ENCODE assay signal across 16 cellular contexts in the genomic region with DNA sequence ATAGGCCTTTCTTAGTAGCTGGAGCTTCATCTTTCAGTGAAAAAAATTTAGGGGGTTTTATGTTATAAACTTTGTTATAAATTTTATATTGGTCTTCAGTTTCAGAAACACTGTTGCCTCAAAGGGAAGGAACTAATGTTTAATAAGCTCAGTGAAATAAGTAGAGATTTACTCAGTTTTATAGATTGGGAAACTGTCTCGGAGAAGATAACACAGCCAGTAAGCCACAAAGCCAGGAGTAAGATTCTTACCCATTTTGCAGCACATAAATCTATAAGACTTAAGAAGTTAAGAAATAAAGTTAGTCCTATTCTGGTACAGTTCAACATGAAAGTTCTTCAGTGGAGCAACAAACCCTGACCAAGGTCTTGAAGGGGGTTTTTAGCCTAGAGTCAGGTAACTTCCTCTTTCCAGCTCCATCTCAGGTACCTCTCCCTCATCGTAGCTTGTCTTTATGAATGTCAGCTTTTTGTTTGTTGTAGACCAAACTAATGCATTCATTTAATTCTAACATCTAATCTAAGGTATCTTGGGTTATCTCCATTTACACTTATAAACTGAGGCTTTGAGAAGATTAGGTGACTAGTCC. TPM values are rescaled to one million over a fixed set of nuclear protein-coding genes. Genes with fewer than 3 reads are reported as not detected.
DNase-seq lines count a peak whose midpoint lies in the region; ATAC-seq, FAIRE-seq and TF ChIP-seq lines count a peak whose summit lies in the region.
"Had no signal": no experiment of that assay in that cellular context is flagged by ENCODE, and none has a peak within 500 bp of the region (broad histone marks: within the 10 kb centered on the region; RNA-seq: fewer than 3 reads in every experiment).

No MANE protein-coding gene starts in this region.

- POLR2A ChIA-PET in K562 (lab: Yijun Ruan, JAX): interaction anchor here (0.6 to 12.7 kb wide), 11 partner anchors 14 to 95 kb away, joined by 3 to 209 read pairs (median 3); a partner anchor contains a TSS

- H2AFZ ChIP-seq in K562 (ENCODE audit: low read depth, low read length): no peak overlapping the region

- ATAC-seq in activated T-cell treated with anti-CD3 and anti-CD28 coated beads, Interleukin-2, amount 50 U/mL, for 72 hours (replicated peaks in 1 of 2): no peak
- no peak for ATAC-seq in K562
- ATAC-seq in GM21576 (IDR thresholded peaks at IDR 0.05; ENCODE audit: unreplicated experiment): no peak
- ATAC-seq in HG03159 (IDR thresholded peaks at IDR 0.05; ENCODE audit: unreplicated experiment): no peak

- H3K9me1 ChIP-seq in K562 (ENCODE audit: control insufficient read depth, insufficient read depth, low read length): peaks cover 4% of the 10 kb centered on the region

- 74% methylated on average over 2 of the region's 2 CpGs for WGBS in K562 (ENCODE audit: insufficient coverage, low coverage, missing lambda C conversion rate)
- WGBS in spleen, 5 donors: 55 to 71% (median 63%) methylated on average over 2 of the region's 2 CpGs

- H3K36me3 ChIP-seq in K562 (ENCODE audit: control insufficient read depth, insufficient read depth, low read length): peaks cover 42% of the 10 kb centered on the region
- peaks cover 0 to 33% (median 0%) of the 10 kb centered on the region in 6 donors for H3K36me3 ChIP-seq in spleen
- H3K36me3 ChIP-seq: breast epithelium, right atrium auricular region, thoracic aorta had no signal

- TF ChIP-seq CTCF in K562 (IDR thresholded peaks at IDR 0.05 in 2 of 3, conservative IDR thresholded peaks at IDR 0.05 in 1 of 3; ENCODE audit: insufficient read depth in 2 of 3, low read depth in 1 of 3, low read length in 3 of 3): no peak
- no peak for TF ChIP-seq CTCF in spleen (IDR thresholded peaks at IDR 0.05 in 8 of 11, conservative IDR thresholded peaks at IDR 0.05 in 3 of 11)

- peaks cover 60% of the 10 kb centered on the region for H3K4me1 Mint-ChIP-seq in activated T-cell treated with anti-CD3 and anti-CD28 coated beads, Interleukin-2, amount 50 U/mL, for 72 hours (ENCODE audit: low read depth)
- H3K4me1 Mint-ChIP-seq in IgD-negative memory B cell: peaks cover 30 to 41% (median 34%) of the 10 kb centered on the region in 3 donors

- H3K27me3 ChIP-seq in K562 (ENCODE audit: control insufficient read depth in 2 of 2, insufficient read depth in 2 of 2, low read length in 2 of 2) (no peaks in the 10 kb centered on the region), spleen (replicated peaks in 1 of 7) (no peaks in the 10 kb centered on the region)
- H3K27me3 ChIP-seq: breast epithelium, right atrium auricular region had no signal

- no peak overlapping the region for H3K4me2 ChIP-seq in K562 (ENCODE audit: insufficient read depth, low read length)

- H3K9me3 Mint-ChIP-seq in activated T-cell treated with anti-CD3 and anti-CD28 coated beads, Interleukin-2, amount 50 U/mL, for 72 hours: no peaks in the 10 kb centered on the region
- no peaks in the 10 kb centered on the region for H3K9me3 Mint-ChIP-seq in IgD-negative memory B cell

- H3K27ac ChIP-seq in K562 (ENCODE audit: extremely low read depth, low read depth, low read length) (no peak overlapping the region), spleen (peak overlapping the region in 6 of 8 donors; percentile 3 to 69 (median 30))
- H3K27ac ChIP-seq: breast epithelium, right atrium auricular region, thoracic aorta had no signal

- no peak for TF ChIP-seq EP300 in K562 (IDR thresholded peaks at IDR 0.05; ENCODE audit: low read length)

- FAIRE-seq in K562 (lab: Jason Lieb, UNC): no peak

- H3K9ac ChIP-seq in K562 (ENCODE audit: insufficient read depth in 1 of 2, low read depth in 2 of 2, low read length in 2 of 2): no peak overlapping the region

- H3K4me1 ChIP-seq in K562 (replicated peaks in 1 of 2; ENCODE audit: control insufficient read depth in 2 of 2, insufficient read depth in 2 of 2, low read length in 2 of 2) (peaks cover 20 to 39% of the 10 kb centered on the region in 2 experiments; a peak in 4 of 5 replicates), spleen (peaks cover 26 to 92% (median 68%) of the 10 kb centered on the region in 6 donors)

- no TSS peak for BruUV-seq in K562 (replicated peaks; lab: Mats Ljungman, UMichigan)

- H3K9me3 ChIP-seq in K562 (replicated peaks; ENCODE audit: control insufficient read depth, insufficient read depth, low read depth, low read length) (no peaks in the 10 kb centered on the region), spleen (no peaks in the 10 kb centered on the region)
- H3K9me3 ChIP-seq: breast epithelium, right atrium auricular region, thoracic aorta had no signal

- CTCF ChIA-PET in K562 (lab: Yijun Ruan, JAX; ENCODE audit: low intra/inter-chr PET ratio): interaction anchor here (0.6 kb wide), 1 partner anchor 138 kb away, joined by 3 read pairs; no protein-coding TSS in a partner anchor

- peak overlapping the region; percentile 76 for H3K27ac Mint-ChIP-seq in activated T-cell treated with anti-CD3 and anti-CD28 coated beads, Interleukin-2, amount 50 U/mL, for 72 hours
- H3K27ac Mint-ChIP-seq in IgD-negative memory B cell: peak overlapping the region; percentile 64 to 95 (median 87)

- H3K36me3 Mint-ChIP-seq in activated T-cell treated with anti-CD3 and anti-CD28 coated beads, Interleukin-2, amount 50 U/mL, for 72 hours (ENCODE audit: insufficient read depth in 2 of 2): peaks cover 4 to 9% of the 10 kb centered on the region in 2 donors
- peaks cover 3% of the 10 kb centered on the region for H3K36me3 Mint-ChIP-seq in IgD-negative memory B cell

- DNase-seq in activated T-cell treated with anti-CD3 and anti-CD28 coated beads, Interleukin-2, amount 50 U/mL, for 72 hours: no peak
- DNase-seq in activated T-cell treated with anti-CD3 and anti-CD28 coated beads, Interleukin-2, amount 50 U/mL, for 1 hour: no peak
- peak in 1 of 4 experiments; percentile 7 for DNase-seq in K562 (ENCODE audit: extremely low read depth in 1 of 4, low spot score in 3 of 4)
- no peak for DNase-seq in spleen
- DNase-seq in NCI-H2227 (lab: John Stamatoyannopoulos, UW; ENCODE audit: unreplicated experiment): no peak
- DNase-seq: effector CD4-positive, alpha-beta T cell; GOT3; NCI-H2029 treated with DMSO at 0.1 percent for 48 hours; NCI-H526 treated with DMSO at 0.1 percent for 48 hours had no signal

- no peak for TF ChIP-seq POLR2A in K562 (conservative IDR thresholded peaks at IDR 0.05)
- no peak for TF ChIP-seq POLR2A in spleen (IDR thresholded peaks at IDR 0.05)

- in situ Hi-C loops in K562 (cut with MboI): no loop called here

- H3K79me2 ChIP-seq in K562 (ENCODE audit: control insufficient read depth, insufficient read depth, low read length): peaks cover 85% of the 10 kb centered on the region

- intact Hi-C loops in K562 (cut with micrococcal nuclease): no loop called here
- intact Hi-C loops in spleen (cut with DNase I; ENCODE audit: low total_unique reads): no loop called here

- peaks cover 26% of the 10 kb centered on the region for H4K20me1 ChIP-seq in K562 (replicated peaks; ENCODE audit: control insufficient read depth, insufficient read depth, low read length)

- H3K4me3 ChIP-seq in K562: no peak overlapping the region
- H3K4me3 ChIP-seq in spleen: peak overlapping the region in 1 of 8 donors; percentile 12
- H3K4me3 ChIP-seq: lung, right atrium auricular region had no signal

- no peak for TF ChIP-seq RAD21 in K562 (CRISPR knock-in tag; conservative IDR thresholded peaks at IDR 0.05 in 1 of 2, IDR thresholded peaks at IDR 0.05 in 1 of 2)

- H3K4me3 Mint-ChIP-seq in activated T-cell treated with anti-CD3 and anti-CD28 coated beads, Interleukin-2, amount 50 U/mL, for 72 hours: peak overlapping the region in 1 of 2 donors; percentile 68
- H3K4me3 Mint-ChIP-seq in IgD-negative memory B cell: peak overlapping the region; percentile 36 to 95 (median 77)

- H3K27me3 Mint-ChIP-seq in activated T-cell treated with anti-CD3 and anti-CD28 coated beads, Interleukin-2, amount 50 U/mL, for 72 hours (ENCODE audit: low read depth): no peaks in the 10 kb centered on the region
- no peaks in the 10 kb centered on the region for H3K27me3 Mint-ChIP-seq in IgD-negative memory B cell

RNA-seq across cellular contexts. Expression of a gene that starts 3.3 kb away (rescaled TPM):
- total RNA-seq in activated T-cell treated with anti-CD3 and anti-CD28 coated beads, Interleukin-2, amount 50 U/mL, for 72 hours: 10 to 100 TPM; 63.3 to 65.8 TPM
- polyA plus RNA-seq in IgD-negative memory B cell: 15.9 TPM
- 44.4 and 59.0 TPM in 2 replicates for total RNA-seq in K562 (2011; cell fraction: chromatin; rRNA removed; ENCODE audit: low replicate concordance)
- 21.2 and 22.4 TPM in 2 replicates for total RNA-seq in K562 (2011; cell fraction: nucleolus; rRNA removed)
- 36.6 and 51.3 TPM in 2 replicates for total RNA-seq in K562 (2011; cell fraction: nucleoplasm; rRNA removed)
- total RNA-seq in K562 (2014; rRNA removed): 20.1 and 26.7 TPM in 2 replicates
- total RNA-seq in K562 (2014; rRNA removed; fragmentation: Illumina TruSeq; extraction: Trizol): 42.5 and 50.0 TPM in 2 replicates
- 36.9 and 38.9 TPM in 2 replicates for total RNA-seq in K562 (2015; rRNA removed; fragmentation: Illumina TruSeq; extraction: Trizol)
- total RNA-seq in K562 (2021): 54.6 and 57.9 TPM in 2 replicates
- 36.6 and 41.6 TPM in 2 replicates for polyA plus RNA-seq in K562 (2011; rRNA removed)
- polyA plus RNA-seq in K562 (2011; cell fraction: cytosol; rRNA removed): 18.7 and 33.1 TPM in 2 replicates
- 17.1 and 19.8 TPM in 2 replicates for polyA plus RNA-seq in K562 (2011; cell fraction: nucleus; rRNA removed)
- polyA plus RNA-seq in K562 (2012): 15.1 and 15.2 TPM in 2 replicates
- 26.6 and 30.0 TPM in 2 replicates for polyA plus RNA-seq in K562 (2014; fragmentation: Illumina TruSeq; extraction: Trizol)
- 10 to 100 TPM; 24.8 to 32.2 TPM for polyA plus RNA-seq in K562 (2014; fragmentation: Nextera tagmentation; extraction: Ambion mirVana)
- polyA plus RNA-seq in K562 (2014; rRNA removed): 27.6 and 32.2 TPM in 2 replicates
- polyA minus RNA-seq in K562 (2011; rRNA and poly(A)+ RNA removed): 47.4 and 66.2 TPM in 2 replicates
- polyA minus RNA-seq in K562 (2011; cell fraction: cytosol; rRNA and poly(A)+ RNA removed): 27.6 and 34.9 TPM in 2 replicates
- 8.8 and 20.9 TPM in 2 replicates for polyA minus RNA-seq in K562 (2011; cell fraction: nucleus; rRNA and poly(A)+ RNA removed)
- 10 to 100 TPM; 37.0 to 57.1 (median 50.2) TPM for total RNA-seq in spleen
- 1 to 10 TPM; 3.5 to 6.7 (median 4.0) TPM for polyA plus RNA-seq in spleen

RNA-seq across cellular contexts. Expression of a gene that starts 38.4 kb away (rescaled TPM):
- 10 to 100 TPM; 28.4 to 38.0 TPM for total RNA-seq in activated T-cell treated with anti-CD3 and anti-CD28 coated beads, Interleukin-2, amount 50 U/mL, for 72 hours
- 5.9 TPM for polyA plus RNA-seq in IgD-negative memory B cell
- total RNA-seq in K562 (2011; cell fraction: chromatin; rRNA removed; ENCODE audit: low replicate concordance): 12.4 and 38.5 TPM in 2 replicates
- total RNA-seq in K562 (2011; cell fraction: nucleolus; rRNA removed): 42.0 and 48.5 TPM in 2 replicates
- total RNA-seq in K562 (2011; cell fraction: nucleoplasm; rRNA removed): 31.2 and 37.3 TPM in 2 replicates
- total RNA-seq in K562 (2014; rRNA removed): 6.0 and 9.5 TPM in 2 replicates
- 4.9 and 6.9 TPM in 2 replicates for total RNA-seq in K562 (2014; rRNA removed; fragmentation: Illumina TruSeq; extraction: Trizol)
- total RNA-seq in K562 (2015; rRNA removed; fragmentation: Illumina TruSeq; extraction: Trizol): 10.9 and 11.0 TPM in 2 replicates
- 28.5 and 29.3 TPM in 2 replicates for total RNA-seq in K562 (2021)
- polyA plus RNA-seq in K562 (2011; rRNA removed): 9.7 and 22.5 TPM in 2 replicates
- 35.8 and 45.0 TPM in 2 replicates for polyA plus RNA-seq in K562 (2011; cell fraction: cytosol; rRNA removed)
- 26.6 and 34.6 TPM in 2 replicates for polyA plus RNA-seq in K562 (2011; cell fraction: nucleus; rRNA removed)
- 27.8 and 28.1 TPM in 2 replicates for polyA plus RNA-seq in K562 (2012)
- polyA plus RNA-seq in K562 (2014; fragmentation: Illumina TruSeq; extraction: Trizol): 17.4 and 17.7 TPM in 2 replicates
- 1 to 10 TPM in 1 of 2 experiments, under 1 TPM in 1; 0.92 to 3.5 TPM for polyA plus RNA-seq in K562 (2014; fragmentation: Nextera tagmentation; extraction: Ambion mirVana)
- polyA plus RNA-seq in K562 (2014; rRNA removed): 10.9 and 12.2 TPM in 2 replicates
- polyA minus RNA-seq in K562 (2011; rRNA and poly(A)+ RNA removed): 12.3 and 16.2 TPM in 2 replicates
- 24.0 and 24.4 TPM in 2 replicates for polyA minus RNA-seq in K562 (2011; cell fraction: cytosol; rRNA and poly(A)+ RNA removed)
- 11.2 and 12.8 TPM in 2 replicates for polyA minus RNA-seq in K562 (2011; cell fraction: nucleus; rRNA and poly(A)+ RNA removed)
- total RNA-seq in spleen: 10 to 100 TPM in 5 of 7 donors, 1 to 10 TPM in 2; 6.4 to 18.6 (median 16.0) TPM
- polyA plus RNA-seq in spleen: 10 to 100 TPM; 10.5 to 12.0 (median 11.9) TPM
